ENCODE assay signal across 17 cellular contexts in genomic region chr3:64026346-64026745, GRCh38. TPM values are rescaled to one million over a fixed set of nuclear protein-coding genes. Genes with fewer than 3 reads are reported as not detected.
A peak's percentile ranks its signal among the peaks of the same experiment; 100 is the strongest.
DNase-seq lines count a peak whose midpoint lies in the region; ATAC-seq and TF ChIP-seq lines count a peak whose summit lies in the region.
"Had no signal": no experiment of that assay in that cellular context is flagged by ENCODE, and none has a peak within 500 bp of the region (broad histone marks: within the 10 kb centered on the region; RNA-seq: fewer than 3 reads in every experiment).

No MANE protein-coding gene starts in this region.

- no peak overlapping the region for H2AFZ ChIP-seq in Karpas-422 (ENCODE audit: low read length)
- H2AFZ ChIP-seq in neural cell (ENCODE audit: low read depth, low read length): no peak overlapping the region

- no peaks in the 10 kb centered on the region for H3K27me3 ChIP-seq in Karpas-422 (ENCODE audit: low read length)
- no peaks in the 10 kb centered on the region for H3K27me3 ChIP-seq in neural cell (ENCODE audit: insufficient read depth, low read depth, low read length)

- no peak overlapping the region for H3K9ac ChIP-seq in Karpas-422 (ENCODE audit: low read length)
- H3K9ac ChIP-seq in neural cell (ENCODE audit: low read length): no peak overlapping the region

- TF ChIP-seq RAD21 in neural cell (conservative IDR thresholded peaks at IDR 0.05): no peak

- H4K20me1 ChIP-seq in Karpas-422 (ENCODE audit: insufficient read depth, low read depth, low read length) (peaks cover 9% of the 10 kb centered on the region; the same call in 1 of the 2 replicates), neural cell (ENCODE audit: insufficient read depth) (no peaks in the 10 kb centered on the region)

- H3K9me2 ChIP-seq in Karpas-422 (replicated peaks; ENCODE audit: insufficient read depth, low read length) (no peaks in the 10 kb centered on the region), neural cell (ENCODE audit: insufficient read depth, low read length) (no peaks in the 10 kb centered on the region)

- intact Hi-C loops in Right ventricle myocardium inferior (cut with DNase I): no loop called here

- no peak for TF ChIP-seq CTCF in neural cell (IDR thresholded peaks at IDR 0.05; ENCODE audit: poor library complexity, severe bottlenecking)

- H3K27ac ChIP-seq in Karpas-422 (ENCODE audit: low read length) (no peak overlapping the region), neural cell (ENCODE audit: low read length) (peak overlapping the region; percentile 69)

- H3K4me1 ChIP-seq in Karpas-422 (ENCODE audit: low read length): peaks cover 25% of the 10 kb centered on the region

- H3K4me3 ChIP-seq in Karpas-422 (ENCODE audit: low read length) (no peak overlapping the region), neural cell (ENCODE audit: low read length) (no peak overlapping the region)
- H3K4me3 ChIP-seq: HAP-1 had no signal

- TF ChIP-seq EP300 in neural cell (conservative IDR thresholded peaks at IDR 0.05; ENCODE audit: poor library complexity, severe bottlenecking): no peak

- peaks cover 7% of the 10 kb centered on the region for H3F3A ChIP-seq in neural cell (ENCODE audit: insufficient read depth, low read length, poor library complexity, severe bottlenecking)

- H3K36me3 ChIP-seq in Karpas-422 (ENCODE audit: insufficient read depth, low read length) (peaks cover under 1% of the 10 kb centered on the region; the same call in 1 of the 2 replicates), neural cell (ENCODE audit: insufficient read depth, low read length) (no peaks in the 10 kb centered on the region)

- H3K4me2 ChIP-seq in Karpas-422 (ENCODE audit: low read depth, low read length, poor library complexity, severe bottlenecking) (no peak overlapping the region), neural cell (ENCODE audit: low read length) (peak overlapping the region; percentile 27)

- H3K9me3 ChIP-seq in Karpas-422 (ENCODE audit: low read length) (no peaks in the 10 kb centered on the region), neural cell (ENCODE audit: low read length) (no peaks in the 10 kb centered on the region)
- H3K9me3 ChIP-seq: HAP-1 had no signal

- DNase-seq in Karpas-422 (peak; percentile 15), NCI-H82 treated with DMSO at 0.1 percent for 48 hours (lab: John Stamatoyannopoulos, UW; ENCODE audit: unreplicated experiment) (no peak), NCI-H2227 treated with DMSO at 0.1 percent for 48 hours (lab: John Stamatoyannopoulos, UW) (no peak), Right ventricle myocardium inferior (ENCODE audit: missing footprints) (no peak)
- DNase-seq: C1 segment of cervical spinal cord; CD4-positive, CD25-positive, alpha-beta regulatory T cell; CD8-positive, alpha-beta memory T cell; DMS 273 treated with DMSO at 0.1 percent for 48 hours; DMS79; EL; GDM1; GOT3; HFFc6 had no signal

- H3K79me2 ChIP-seq in Karpas-422 (ENCODE audit: low read length) (peaks cover 19% of the 10 kb centered on the region), neural cell (replicated peaks; ENCODE audit: insufficient read depth, low read length) (peaks cover 18% of the 10 kb centered on the region)

- ATAC-seq in GM18867 (IDR thresholded peaks at IDR 0.05; ENCODE audit: unreplicated experiment) (peak; percentile 28), Right ventricle myocardium inferior (no peak), HG02642 (IDR thresholded peaks at IDR 0.05; ENCODE audit: poor library complexity, unreplicated experiment) (no peak)

TF ChIP-seq in neural cell, 6 proteins besides CTCF, POLR2A, EP300 and RAD21:
- TF ChIP-seq POLR2AphosphoS5 (IDR thresholded peaks at IDR 0.05) (no peak), SMC3 (conservative IDR thresholded peaks at IDR 0.05; ENCODE audit: poor library complexity) (no peak), TAF1 (IDR thresholded peaks at IDR 0.05; ENCODE audit: low read depth) (no peak), REST (IDR thresholded peaks at IDR 0.05; ENCODE audit: borderline replicate concordance) (no peak), MXI1 (conservative IDR thresholded peaks at IDR 0.05; ENCODE audit: poor library complexity, severe bottlenecking) (no peak), EZH2 (IDR thresholded peaks at IDR 0.05; ENCODE audit: borderline replicate concordance, insufficient read depth, low read length, poor library complexity, severe bottlenecking) (no peak)

RNA-seq across cellular contexts. Expression of gene PSMD6, which starts 3.1 kb away (rescaled TPM):
- 95.6 and 99.4 TPM in 2 replicates for total RNA-seq in Karpas-422 (2014; rRNA removed; shearing (Covaris generic); ENCODE audit: low replicate concordance)
- polyA plus RNA-seq in neural cell: 139 and 150 TPM in 2 replicates
- polyA minus RNA-seq in neural cell: 102 and 105 TPM in 2 replicates
- total RNA-seq in Right ventricle myocardium inferior: 73.7 TPM
